8 cellular contexts compared by ENCODE assay signal in the genomic region with DNA sequence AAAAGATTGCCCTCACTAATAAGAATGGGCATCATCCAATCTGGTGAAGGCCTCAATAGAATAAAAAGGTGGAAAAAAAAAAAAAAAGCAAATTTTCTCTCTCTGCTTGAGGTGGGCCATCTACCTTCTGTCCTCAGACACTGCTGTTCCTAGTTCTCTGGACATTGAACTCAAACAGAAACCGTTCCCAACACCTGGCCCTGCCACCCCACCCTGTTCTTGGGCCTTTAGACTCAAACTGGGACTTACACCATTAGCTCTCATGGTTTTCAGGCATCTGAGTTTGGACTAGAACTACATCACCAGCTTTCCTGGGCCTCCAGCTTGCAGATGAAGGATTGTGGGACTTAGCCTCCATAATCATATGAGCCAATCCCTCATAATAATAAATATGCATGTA.
"Had no signal": no experiment of that assay in that cellular context is flagged by ENCODE, and none has a peak within 500 bp of the region (broad histone marks: within the 10 kb centered on the region; RNA-seq: fewer than 3 reads in every experiment).

No MANE protein-coding gene starts in this region.

- H3K27ac ChIP-seq: GM23248, HL-60 had no signal

- H3K9me3 ChIP-seq: HAP-1 had no signal

- H3K36me3 ChIP-seq: HAP-1 had no signal

- H3K4me1 ChIP-seq: HAP-1 had no signal

- ATAC-seq: HCT116, HepG2 had no signal

- FAIRE-seq: HepG2 had no signal

- DNase-seq: GM23248, GOT3, H7, HFFc6 had no signal

- H3K4me3 ChIP-seq: GM23248, HAP-1 had no signal
